In genomic region chr16:72705806-72706205, GRCh38 we compare ENCODE assay signal across 17 cellular contexts.
"Had no signal": no experiment of that assay in that cellular context is flagged by ENCODE, and none has a peak within 500 bp of the region (broad histone marks: within the 10 kb centered on the region; RNA-seq: fewer than 3 reads in every experiment).

No MANE protein-coding gene starts in this region.

- H3K9me3 ChIP-seq: MG63, SK-N-SH had no signal

- H3K4me2 ChIP-seq: SK-N-SH had no signal

- DNase-seq: KBM-7, MG63, NCI-H1092 treated with DMSO at 0.1 percent for 48 hours, NCI-H1436, NCI-H187, NCI-H2029, NCI-H2081 treated with DMSO at 0.1 percent for 48 hours, NCI-H2171, NCI-H226, NCI-H446, NCI-H510A, NCI-H524 treated with DMSO at 0.1 percent for 48 hours, NCI-H69, NCI-H774, PC-3, SHP77, SK-N-SH had no signal

- H3K27me3 ChIP-seq: MG63 had no signal

- H3K4me3 ChIP-seq: MG63 had no signal

- H3K9me2 ChIP-seq: SK-N-SH had no signal

- H3K9ac ChIP-seq: SK-N-SH had no signal

- H3K36me3 ChIP-seq: MG63 had no signal
